Comparison of ENCODE assay signal across 8 cellular contexts in the genomic region with DNA sequence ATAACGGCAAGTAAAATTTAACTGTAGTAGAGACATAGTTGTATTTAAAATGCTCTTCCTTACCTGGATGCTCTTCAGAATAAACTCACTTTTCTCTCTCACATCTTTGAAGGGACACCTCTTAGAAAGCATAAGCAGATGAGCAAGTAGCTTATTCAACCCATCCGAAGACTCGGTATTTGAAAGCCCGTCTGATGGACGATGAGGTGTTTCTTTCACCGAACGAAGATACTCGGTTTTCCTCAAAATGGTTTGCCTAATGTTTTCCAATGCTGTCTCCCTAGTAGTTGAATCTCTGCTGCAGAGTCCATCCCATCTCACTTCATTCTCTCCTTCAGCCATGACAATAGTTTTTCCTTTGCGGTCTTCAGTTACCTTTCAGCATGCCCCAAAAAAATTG. TPM values are rescaled to one million over a fixed set of nuclear protein-coding genes. Genes with fewer than 3 reads are reported as not detected.
DNase-seq lines count a peak whose midpoint lies in the region; ATAC-seq, FAIRE-seq and TF ChIP-seq lines count a peak whose summit lies in the region.

No MANE protein-coding gene starts in this region.

- H3K4me1 ChIP-seq in keratinocyte (ENCODE audit: control insufficient read depth, extremely low read depth, insufficient read depth, low read length) (peaks cover 9% of the 10 kb centered on the region), subcutaneous abdominal adipose tissue (ENCODE audit: control insufficient read depth in 5 of 5, insufficient read depth in 5 of 5, low read length in 5 of 5) (peaks cover 6 to 66% (median 49%) of the 10 kb centered on the region in 5 donors)

- H3K27me3 ChIP-seq in keratinocyte (ENCODE audit: control insufficient read depth, extremely low read depth, insufficient read depth, low read length) (no peaks in the 10 kb centered on the region), subcutaneous abdominal adipose tissue (ENCODE audit: control insufficient read depth in 5 of 5, insufficient read depth in 4 of 5, low read length in 5 of 5) (no peaks in the 10 kb centered on the region)

- H3K4me2 ChIP-seq in keratinocyte (ENCODE audit: control insufficient read depth, extremely low read depth, insufficient read depth, low read depth, low read length), result peak overlapping the region; percentile 92

- H3K79me2 ChIP-seq in keratinocyte (ENCODE audit: control insufficient read depth, insufficient read depth, low read length), result peaks cover 14% of the 10 kb centered on the region

- H3K4me3 Mint-ChIP-seq in activated naive CD8-positive, alpha-beta T cell treated with anti-CD3 and anti-CD28 coated beads, Interleukin-2, amount 50 U/mL, for 24 hours, result peak overlapping the region; percentile 93

- peak overlapping the region; percentile 77 for H3K27ac Mint-ChIP-seq in activated naive CD8-positive, alpha-beta T cell treated with anti-CD3 and anti-CD28 coated beads, Interleukin-2, amount 50 U/mL, for 24 hours

- peak overlapping the region; percentile 86 for H3K9ac ChIP-seq in keratinocyte (ENCODE audit: control insufficient read depth, extremely low read depth, insufficient read depth, low read length)
- H3K9ac ChIP-seq in subcutaneous abdominal adipose tissue (ENCODE audit: low read length in 5 of 5), result peak overlapping the region; percentile 3 to 99 (median 88)

- H3K4me1 Mint-ChIP-seq in activated naive CD8-positive, alpha-beta T cell treated with anti-CD3 and anti-CD28 coated beads, Interleukin-2, amount 50 U/mL, for 24 hours, result peaks cover 53% of the 10 kb centered on the region

- H3K36me3 ChIP-seq in keratinocyte (ENCODE audit: control insufficient read depth in 2 of 2, extremely low read depth in 1 of 2, insufficient read depth in 2 of 2, low read length in 2 of 2) (no peaks in the 10 kb centered on the region), subcutaneous abdominal adipose tissue (ENCODE audit: control insufficient read depth in 5 of 5, insufficient read depth in 5 of 5, low read length in 5 of 5) (peaks cover 0 to 2% (median 0%) of the 10 kb centered on the region in 5 donors)

- no peaks in the 10 kb centered on the region for H4K20me1 ChIP-seq in keratinocyte (ENCODE audit: control insufficient read depth, extremely low read depth, insufficient read depth, low read length)

- no peaks in the 10 kb centered on the region for H3K9me1 ChIP-seq in keratinocyte (ENCODE audit: control insufficient read depth, extremely low read depth, insufficient read depth, low read length)

- peak; percentile 10 for DNase-seq in AG08395 (ENCODE audit: low spot score)
- DNase-seq in HT-29 (ENCODE audit: low spot score), result peak; percentile 22
- DNase-seq in activated naive CD8-positive, alpha-beta T cell treated with anti-CD3 and anti-CD28 coated beads, Interleukin-2, amount 50 U/mL, for 24 hours, result no peak
- no peak for DNase-seq in keratinocyte (ENCODE audit: low read depth, low spot score)
- no peak for DNase-seq in D341Med (ENCODE audit: low spot score)
- no peak for DNase-seq in iPS-NIHi11 (ENCODE audit: low spot score)

- no peak for ATAC-seq in activated naive CD8-positive, alpha-beta T cell treated with anti-CD3 and anti-CD28 coated beads, Interleukin-2, amount 50 U/mL, for 24 hours
- ATAC-seq in HG03039 (IDR thresholded peaks at IDR 0.05; ENCODE audit: unreplicated experiment), result no peak

- H3K36me3 Mint-ChIP-seq in activated naive CD8-positive, alpha-beta T cell treated with anti-CD3 and anti-CD28 coated beads, Interleukin-2, amount 50 U/mL, for 24 hours (ENCODE audit: low read depth), result no peaks in the 10 kb centered on the region

- H3K4me3 ChIP-seq in keratinocyte (ENCODE audit: control insufficient read depth in 2 of 3, extremely low read depth in 1 of 3, insufficient read depth in 2 of 3, low read depth in 1 of 3, low read length in 3 of 3), result peak overlapping the region; percentile 58 to 93 (median 77)
- peak overlapping the region; percentile 90 to 97 (median 94) for H3K4me3 ChIP-seq in subcutaneous abdominal adipose tissue (ENCODE audit: low read depth in 1 of 5, low read length in 5 of 5)

- H3K9me3 Mint-ChIP-seq in activated naive CD8-positive, alpha-beta T cell treated with anti-CD3 and anti-CD28 coated beads, Interleukin-2, amount 50 U/mL, for 24 hours, result no peaks in the 10 kb centered on the region

- peak overlapping the region; percentile 89 for H2AFZ ChIP-seq in keratinocyte (ENCODE audit: control insufficient read depth, low read length)

- H3K27ac ChIP-seq in keratinocyte (ENCODE audit: control insufficient read depth, insufficient read depth, low read length) (peak overlapping the region; percentile 92), subcutaneous abdominal adipose tissue (ENCODE audit: low read depth, low read length) (peak overlapping the region; percentile 98)

- TF ChIP-seq CTCF in keratinocyte (optimal IDR thresholded peaks at IDR 0.05 in 1 of 3, IDR thresholded peaks at IDR 0.05 in 1 of 3, conservative IDR thresholded peaks at IDR 0.05 in 1 of 3; ENCODE audit: extremely low read depth in 1 of 3, insufficient read depth in 2 of 3, low read length in 3 of 3), result no peak

- H3K9me3 ChIP-seq in keratinocyte (ENCODE audit: control insufficient read depth, low read depth, low read length), result no peaks in the 10 kb centered on the region
- H3K9me3 ChIP-seq in subcutaneous abdominal adipose tissue (ENCODE audit: control insufficient read depth in 5 of 5, low read length in 5 of 5), result no peaks in the 10 kb centered on the region

- FAIRE-seq in keratinocyte (lab: Jason Lieb, UNC), result no peak

- dilution Hi-C loops in keratinocyte (cut with MboI; ENCODE audit: extremely low pct_ligation_motif_present, low sequenced_read_pairs), result no loop called here

- H3K27me3 Mint-ChIP-seq in activated naive CD8-positive, alpha-beta T cell treated with anti-CD3 and anti-CD28 coated beads, Interleukin-2, amount 50 U/mL, for 24 hours, result no peaks in the 10 kb centered on the region

RNA-seq across cellular contexts. Expression of a gene that starts 0.9 kb away (rescaled TPM):
- total RNA-seq in HT-29 (2014; rRNA removed; shearing (Covaris generic)), result 11.9 and 12.1 TPM in 2 replicates
- 8.9 to 21.4 TPM (median 20.4 TPM) in 3 replicates for polyA plus RNA-seq in keratinocyte
- polyA plus RNA-seq in keratinocyte (2011; ENCODE audit: low read depth), result 29.9 TPM
- 7.6 and 13.9 TPM in 2 replicates for polyA plus RNA-seq in keratinocyte (2011; cell fraction: cytosol; rRNA removed)
- 18.1 and 24.2 TPM in 2 replicates for polyA plus RNA-seq in keratinocyte (2011; cell fraction: nucleus; rRNA removed)
- 7.5 and 19.4 TPM in 2 replicates for polyA plus RNA-seq in keratinocyte (2012; ENCODE audit: low replicate concordance)
- 2.0 to 22.7 TPM (median 17.8 TPM) in 3 replicates for polyA minus RNA-seq in keratinocyte
- 10.0 TPM for polyA minus RNA-seq in keratinocyte (2011; cell fraction: cytosol; rRNA and poly(A)+ RNA removed)
- polyA minus RNA-seq in keratinocyte (2011; cell fraction: nucleus; rRNA and poly(A)+ RNA removed), result 16.0 and 27.8 TPM in 2 replicates

RNA-seq across cellular contexts. Expression of a gene that starts 1.6 kb away (rescaled TPM):
- total RNA-seq in HT-29 (2014; rRNA removed; shearing (Covaris generic)), result 6.5 and 8.7 TPM in 2 replicates
- 7.7 to 14.2 TPM (median 8.1 TPM) in 3 replicates for polyA plus RNA-seq in keratinocyte
- 27.6 TPM for polyA plus RNA-seq in keratinocyte (2011; ENCODE audit: low read depth)
- polyA plus RNA-seq in keratinocyte (2011; cell fraction: cytosol; rRNA removed), result 5.4 and 11.7 TPM in 2 replicates
- 9.7 and 13.6 TPM in 2 replicates for polyA plus RNA-seq in keratinocyte (2011; cell fraction: nucleus; rRNA removed)
- 5.0 and 8.8 TPM in 2 replicates for polyA plus RNA-seq in keratinocyte (2012; ENCODE audit: low replicate concordance)
- polyA minus RNA-seq in keratinocyte, result 0.95 to 10.0 TPM (median 5.6 TPM) in 3 replicates
- 5.8 TPM for polyA minus RNA-seq in keratinocyte (2011; cell fraction: cytosol; rRNA and poly(A)+ RNA removed)
- polyA minus RNA-seq in keratinocyte (2011; cell fraction: nucleus; rRNA and poly(A)+ RNA removed), result 5.8 and 13.6 TPM in 2 replicates

Comparison
In these comparisons a context has a peak if more than half of its experiments do, and no peak if none do; other contexts are left out.
1. DNase-seq: peak in AG08395 (single experiment) and HT-29 (single experiment); none in activated naive CD8-positive, alpha-beta T cell treated with anti-CD3 and anti-CD28 coated beads, Interleukin-2, amount 50 U/mL, for 24 hours (single experiment), keratinocyte (single experiment), D341Med (single experiment) and iPS-NIHi11 (single experiment).